In the genomic region with DNA sequence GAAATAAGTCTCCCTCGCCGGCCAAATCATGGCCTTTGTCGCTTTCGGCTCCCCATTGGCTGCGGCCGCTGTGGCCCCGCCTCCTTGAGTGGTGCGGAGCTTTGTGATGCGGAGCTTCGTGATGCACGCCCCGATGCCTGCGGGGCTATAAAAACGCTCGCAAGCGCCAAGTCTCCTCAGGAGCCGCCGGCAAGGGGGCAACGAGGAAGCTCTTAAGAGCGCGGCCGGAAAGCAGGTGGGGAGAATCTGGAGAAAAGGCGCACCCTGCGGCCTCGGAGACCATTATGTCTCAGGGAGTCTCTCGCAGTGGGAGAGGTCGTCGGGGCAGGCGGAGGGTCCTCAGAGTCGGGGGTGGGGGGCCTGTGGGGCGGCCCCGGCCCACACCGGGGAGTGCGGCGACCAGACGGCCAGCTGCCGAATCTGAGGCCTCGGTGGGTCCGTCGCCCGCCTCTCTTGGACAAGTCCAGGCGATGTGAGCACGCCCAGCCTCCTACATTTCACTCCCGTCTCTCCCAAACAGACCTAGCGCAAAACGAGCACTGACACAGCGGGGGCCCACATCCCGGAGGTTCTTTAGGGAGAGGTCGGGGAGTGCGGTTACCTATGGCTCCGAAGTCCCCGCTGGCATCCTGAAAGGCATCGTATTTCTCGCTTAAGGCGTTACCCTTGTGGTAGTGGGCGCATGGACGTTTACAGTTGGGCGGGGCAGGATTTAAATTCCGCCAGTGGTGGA, we compare ENCODE assay signal across 8 cellular contexts. TPM values are rescaled to one million over a fixed set of nuclear protein-coding genes. Genes with fewer than 3 reads are reported as not detected.
DNase-seq lines count a peak whose midpoint lies in the region; ATAC-seq and FAIRE-seq lines count a peak whose summit lies in the region.

A gene with protein sequence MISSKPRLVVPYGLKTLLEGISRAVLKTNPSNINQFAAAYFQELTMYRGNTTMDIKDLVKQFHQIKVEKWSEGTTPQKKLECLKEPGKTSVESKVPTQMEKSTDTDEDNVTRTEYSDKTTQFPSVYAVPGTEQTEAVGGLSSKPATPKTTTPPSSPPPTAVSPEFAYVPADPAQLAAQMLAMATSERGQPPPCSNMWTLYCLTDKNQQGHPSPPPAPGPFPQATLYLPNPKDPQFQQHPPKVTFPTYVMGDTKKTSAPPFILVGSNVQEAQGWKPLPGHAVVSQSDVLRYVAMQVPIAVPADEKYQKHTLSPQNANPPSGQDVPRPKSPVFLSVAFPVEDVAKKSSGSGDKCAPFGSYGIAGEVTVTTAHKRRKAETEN (plus strand): TSS at position 179 of the 733 bp plus-strand sequence. CDS start 4,053 bp downstream, outside the sequence.

- peak; percentile 62 for FAIRE-seq in G401.6 (lab: Jason Lieb, UNC)

- ATAC-seq in central memory CD8-positive, alpha-beta T cell (replicated peaks; ENCODE audit: extremely low read depth, poor library complexity, severe bottlenecking), result peak; percentile 95

- H3K27me3 Mint-ChIP-seq in central memory CD8-positive, alpha-beta T cell, result peaks cover 17% of the 10 kb centered on the region

- peaks cover 27% of the 10 kb centered on the region for H3K4me1 Mint-ChIP-seq in central memory CD8-positive, alpha-beta T cell

- no peaks in the 10 kb centered on the region for H3K9me3 Mint-ChIP-seq in central memory CD8-positive, alpha-beta T cell

- H3K4me3 ChIP-seq in H7 (ENCODE audit: insufficient read depth, low read depth, low read length), result peak within 1 kb of the TSS; percentile 70

- H3K4me3 Mint-ChIP-seq in central memory CD8-positive, alpha-beta T cell, result peak within 1 kb of the TSS; percentile 88

- H3K27me3 ChIP-seq in H7 (ENCODE audit: control insufficient read depth, insufficient read depth, low read length), result no peaks in the 10 kb centered on the region

- peaks cover 20% of the 10 kb centered on the region for H3K36me3 Mint-ChIP-seq in central memory CD8-positive, alpha-beta T cell (ENCODE audit: insufficient read depth)

- H3K36me3 ChIP-seq in H7 (replicated peaks; ENCODE audit: control insufficient read depth, insufficient read depth, low read length), result no peaks in the 10 kb centered on the region; the same call in none of the 2 replicates

- peak within 1 kb of the TSS; percentile 93 for H3K27ac Mint-ChIP-seq in central memory CD8-positive, alpha-beta T cell (ENCODE audit: low read depth)

- DNase-seq in H7 (peak; percentile 89), NCI-H1436 treated with DMSO at 0.1 percent for 48 hours (lab: John Stamatoyannopoulos, UW) (peak; percentile 46), iris pigment epithelial cell (ENCODE audit: low read depth) (peak; percentile 92), smooth muscle cell of the brain vasculature (ENCODE audit: low read depth, low spot score) (peak; percentile 60), GDM1 (lab: John Stamatoyannopoulos, UW) (no peak)
- DNase-seq in activated CD4-positive, CD25-positive, alpha-beta regulatory T cell treated with anti-CD3 and anti-CD28 coated beads, Interleukin-2, amount 50 U/mL, for 72 hours, result peak; percentile 70
- peak; percentile 42 to 58 for DNase-seq in central memory CD8-positive, alpha-beta T cell (ENCODE audit: low spot score in 2 of 2)

RNA-seq across cellular contexts. Expression of the gene that starts here (rescaled TPM):
- total RNA-seq in H7 (2014; rRNA removed; shearing (Covaris generic)), result 12.2 and 15.7 TPM in 2 replicates
